9 cellular contexts compared by ENCODE assay signal in the genomic region with DNA sequence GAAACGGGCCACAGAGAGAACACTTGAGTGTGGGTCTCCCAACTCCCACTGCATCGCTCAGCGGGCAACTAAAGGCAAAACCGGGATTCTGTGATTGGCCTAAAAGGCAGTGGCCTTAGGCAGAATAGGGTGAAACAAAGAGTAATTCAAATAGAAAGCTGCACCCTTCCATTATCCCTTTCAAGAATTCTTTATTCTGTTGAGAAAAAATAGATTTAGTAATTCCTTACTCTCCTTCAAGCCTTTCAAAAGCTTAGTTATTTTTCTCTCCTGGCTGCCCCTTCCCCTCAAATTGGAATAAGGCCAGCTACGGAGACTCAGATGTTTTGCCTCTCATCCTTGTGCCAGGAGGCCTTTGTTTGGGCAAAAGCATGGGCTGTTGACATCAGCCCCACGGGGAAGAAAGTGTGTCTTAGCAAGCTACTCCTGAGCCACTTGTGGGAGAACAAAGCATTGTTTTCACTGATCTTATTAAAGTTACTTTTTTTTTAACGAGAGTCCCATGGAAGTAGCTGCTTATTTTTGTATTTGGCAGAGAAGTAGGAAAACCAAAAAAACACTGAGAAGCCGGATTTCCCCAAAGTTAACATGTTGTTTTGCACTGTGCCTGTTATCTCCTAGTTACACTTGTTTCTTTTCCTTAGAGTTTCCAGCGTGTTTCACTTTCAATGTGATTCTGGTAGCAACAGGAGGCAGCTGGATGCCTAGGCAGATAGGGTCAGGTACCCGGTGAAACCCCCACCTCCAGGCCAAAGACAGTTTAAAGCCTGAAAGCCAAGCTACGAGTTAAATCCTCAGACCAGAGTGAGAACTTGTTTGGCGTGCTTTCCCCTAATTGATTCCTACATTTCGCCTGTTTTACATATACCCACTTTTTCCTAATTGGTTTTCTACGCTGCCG. TPM values are rescaled to one million over a fixed set of nuclear protein-coding genes. Genes with fewer than 3 reads are reported as not detected.
DNase-seq lines count a peak whose midpoint lies in the region; ATAC-seq, FAIRE-seq and TF ChIP-seq lines count a peak whose summit lies in the region.
"Had no signal": no experiment of that assay in that cellular context is flagged by ENCODE, and none has a peak within 500 bp of the region (broad histone marks: within the 10 kb centered on the region; RNA-seq: fewer than 3 reads in every experiment).

No MANE protein-coding gene starts in this region.

- intact Hi-C loops in kidney (cut with DNase I), result no loop called here

- H3K36me3 ChIP-seq in kidney (ENCODE audit: control insufficient read depth in 1 of 2, insufficient read depth in 2 of 2, low read length in 2 of 2) (no peaks in the 10 kb centered on the region), stomach smooth muscle (ENCODE audit: control insufficient read depth in 2 of 2, insufficient read depth in 2 of 2, low read length in 2 of 2) (peaks cover 0 to 2% of the 10 kb centered on the region in 2 donors)

- H3K9ac ChIP-seq in kidney (ENCODE audit: low read length in 2 of 2), result peak overlapping the region in 1 of 2 donors; percentile 72
- H3K9ac ChIP-seq in stomach smooth muscle (ENCODE audit: low read length in 2 of 2), result peak overlapping the region in 1 of 2 donors; percentile 42

- DNase-seq in activated CD8-positive, alpha-beta memory T cell treated with anti-CD3 and anti-CD28 coated beads for 24 hours, result peak; percentile 55
- no peak for DNase-seq in activated CD8-positive, alpha-beta memory T cell treated with anti-CD3 and anti-CD28 coated beads, Interleukin-2, amount 50 U/mL, for 4 hours
- DNase-seq in activated naive CD8-positive, alpha-beta T cell treated with anti-CD3 and anti-CD28 coated beads, Interleukin-2, amount 10 ng/mL, durations not matched to agents 7 days and 5 days, result no peak
- no peak for DNase-seq in kidney
- no peak for DNase-seq in stimulated activated naive CD4-positive, alpha-beta T cell (lab: John Stamatoyannopoulos, UW)
- no peak for DNase-seq in GM13977 (ENCODE audit: low spot score)
- DNase-seq in SIG-M5 (lab: John Stamatoyannopoulos, UW), result no peak
- DNase-seq: DND-41 had no signal

- H3K4me1 Mint-ChIP-seq in activated naive CD8-positive, alpha-beta T cell treated with anti-CD3 and anti-CD28 coated beads, Interleukin-2, amount 10 ng/mL, durations not matched to agents 7 days and 5 days, result peaks cover 29% of the 10 kb centered on the region

- H3K9me3 ChIP-seq in kidney (ENCODE audit: control insufficient read depth in 1 of 2, low read length in 2 of 2) (no peaks in the 10 kb centered on the region), stomach smooth muscle (ENCODE audit: control insufficient read depth in 2 of 2, low read length in 2 of 2) (no peaks in the 10 kb centered on the region)

- peak overlapping the region; percentile 52 to 76 for H3K4me3 ChIP-seq in kidney (ENCODE audit: low read length in 2 of 2)
- peak overlapping the region; percentile 65 to 78 for H3K4me3 ChIP-seq in stomach smooth muscle (ENCODE audit: low read length in 2 of 2)

- peaks cover 3% of the 10 kb centered on the region for H3K9me3 Mint-ChIP-seq in activated naive CD8-positive, alpha-beta T cell treated with anti-CD3 and anti-CD28 coated beads, Interleukin-2, amount 10 ng/mL, durations not matched to agents 7 days and 5 days

- ATAC-seq in activated naive CD8-positive, alpha-beta T cell treated with anti-CD3 and anti-CD28 coated beads, Interleukin-2, amount 10 ng/mL, durations not matched to agents 7 days and 5 days (ENCODE audit: low read depth), result no peak

- H3K27ac ChIP-seq in kidney (ENCODE audit: low read depth in 2 of 2, low read length in 2 of 2) (peak overlapping the region; percentile 73), stomach smooth muscle (ENCODE audit: low read length) (no peak overlapping the region)

- H3K4me3 Mint-ChIP-seq in activated naive CD8-positive, alpha-beta T cell treated with anti-CD3 and anti-CD28 coated beads, Interleukin-2, amount 10 ng/mL, durations not matched to agents 7 days and 5 days, result peak overlapping the region; percentile 92

- POLR2A ChIA-PET in activated naive CD8-positive, alpha-beta T cell treated with anti-CD3 and anti-CD28 coated beads, Interleukin-2, amount 10 ng/mL, durations not matched to agents 7 days and 5 days (lab: Charles Lee), result interaction anchor here (0.6 to 5.0 kb wide), 12 partner anchors 9 to 232 kb away, joined by 3 to 49 read pairs (median 8); a partner anchor contains a TSS

- H3K27me3 ChIP-seq in stomach smooth muscle (ENCODE audit: control insufficient read depth in 1 of 2, insufficient read depth in 2 of 2, low read length in 2 of 2), result peaks cover 3 to 8% of the 10 kb centered on the region in 2 donors

- FAIRE-seq in kidney (lab: Jason Lieb, UNC), result no peak

- TF ChIP-seq CTCF in kidney (IDR thresholded peaks at IDR 0.05; ENCODE audit: borderline replicate concordance, extremely low read depth, insufficient read depth), result no peak
- TF ChIP-seq CTCF in GM13977 (IDR thresholded peaks at IDR 0.05; ENCODE audit: extremely low read depth, insufficient read depth, missing control alignments), result no peak

- H3K27ac Mint-ChIP-seq in activated naive CD8-positive, alpha-beta T cell treated with anti-CD3 and anti-CD28 coated beads, Interleukin-2, amount 10 ng/mL, durations not matched to agents 7 days and 5 days, result peak overlapping the region; percentile 90

- H3K4me1 ChIP-seq in kidney (ENCODE audit: control insufficient read depth in 1 of 2, insufficient read depth in 1 of 2, low read depth in 1 of 2, low read length in 2 of 2) (peaks cover 9 to 18% of the 10 kb centered on the region in 2 donors), stomach smooth muscle (ENCODE audit: control insufficient read depth, insufficient read depth, low read length) (peaks cover 25% of the 10 kb centered on the region)

- H3K27me3 Mint-ChIP-seq in activated naive CD8-positive, alpha-beta T cell treated with anti-CD3 and anti-CD28 coated beads, Interleukin-2, amount 10 ng/mL, durations not matched to agents 7 days and 5 days, result no peaks in the 10 kb centered on the region

- peaks cover 28% of the 10 kb centered on the region for H3K36me3 Mint-ChIP-seq in activated naive CD8-positive, alpha-beta T cell treated with anti-CD3 and anti-CD28 coated beads, Interleukin-2, amount 10 ng/mL, durations not matched to agents 7 days and 5 days

- in situ Hi-C loops in GM13977 (cut with MboI; ENCODE audit: low pct_unique_long_range_greater_than_20kb, low sequenced_read_pairs, unreplicated experiment), result no loop called here

RNA-seq across cellular contexts. Expression of a gene that starts 2.2 kb away (rescaled TPM):
- 100 to 1,000 TPM; 142 to 150 TPM for total RNA-seq in activated naive CD8-positive, alpha-beta T cell treated with anti-CD3 and anti-CD28 coated beads, Interleukin-2, amount 10 ng/mL, durations not matched to agents 7 days and 5 days
- total RNA-seq in kidney, result 236 TPM
- 62.6 TPM for polyA plus RNA-seq in kidney (ENCODE audit: insufficient read depth, low read depth, low replicate concordance)
